20 cellular contexts compared by ENCODE assay signal in genomic region chr12:92425152-92425551, GRCh38.
"Had no signal": no experiment of that assay in that cellular context is flagged by ENCODE, and none has a peak within 500 bp of the region (broad histone marks: within the 10 kb centered on the region; RNA-seq: fewer than 3 reads in every experiment).

No MANE protein-coding gene starts in this region.

- H3K27me3 Mint-ChIP-seq: activated CD4-positive, alpha-beta T cell treated with anti-CD3 and anti-CD28 coated beads, Interleukin-2, amount 10 ng/mL, durations not matched to agents 7 days and 5 days; activated naive CD8-positive, alpha-beta T cell treated with anti-CD3 and anti-CD28 coated beads, Interleukin-2, amount 50 U/mL, for 24 hours; activated T-cell treated with anti-CD3 and anti-CD28 coated beads, Interleukin-2, amount 50 U/mL, for 24 hours; stimulated activated naive CD8-positive, alpha-beta T cell treated with anti-CD3 and anti-CD28 coated beads, Interleukin-15, Interleukin-2, amounts not matched to agents 100 ng/mL and 50 ng/mL, for 24 hours had no signal

- H3K27ac ChIP-seq: foreskin keratinocyte, left ventricle myocardium inferior, neutrophil, ovary, prostate gland had no signal

- DNase-seq: activated CD4-positive, alpha-beta T cell treated with anti-CD3 and anti-CD28 coated beads, Interleukin-2, amount 10 ng/mL, durations not matched to agents 7 days and 5 days; activated CD4-positive, CD25-positive, alpha-beta regulatory T cell treated with anti-CD3 and anti-CD28 coated beads, Interleukin-2, amount 50 U/mL, for 72 hours; activated naive CD4-positive, alpha-beta T cell; activated naive CD8-positive, alpha-beta T cell treated with anti-CD3 and anti-CD28 coated beads, Interleukin-2, amount 50 U/mL, for 24 hours; activated T-cell treated with anti-CD3 and anti-CD28 coated beads, Interleukin-2, amount 50 U/mL, for 24 hours; effector CD4-positive, alpha-beta T cell; foreskin keratinocyte; kidney glomerular epithelial cell; left ventricle myocardium inferior; natural killer cell; ovary; spleen; stimulated activated CD4-positive, alpha-beta T cell treated with anti-CD3 and anti-CD28 coated beads, Interleukin-4, amount 100 ng/mL, for 24 hours; substantia nigra; tibial artery had no signal

- ATAC-seq: activated naive CD8-positive, alpha-beta T cell treated with anti-CD3 and anti-CD28 coated beads, Interleukin-2, amount 50 U/mL, for 24 hours; foreskin keratinocyte; natural killer cell had no signal

- H3K27me3 ChIP-seq: foreskin keratinocyte, neutrophil, ovary, spleen, tibial artery had no signal

- H3K4me1 ChIP-seq: foreskin keratinocyte, prostate gland had no signal

- H3K36me3 ChIP-seq: left ventricle myocardium inferior, neutrophil, ovary, prostate gland, spleen, tibial artery had no signal

- H3K4me3 Mint-ChIP-seq: activated CD4-positive, alpha-beta T cell treated with anti-CD3 and anti-CD28 coated beads, Interleukin-2, amount 10 ng/mL, durations not matched to agents 7 days and 5 days; activated naive CD8-positive, alpha-beta T cell treated with anti-CD3 and anti-CD28 coated beads, Interleukin-2, amount 50 U/mL, for 24 hours; activated T-cell treated with anti-CD3 and anti-CD28 coated beads, Interleukin-2, amount 50 U/mL, for 24 hours; dendritic cell treated with granulocyte-macrophage colony-stimulating factor and Interleukin-4, amounts not matched to agents 40 ng/mL and 50 ng/mL, for 4 days; natural killer cell; stimulated activated naive CD8-positive, alpha-beta T cell treated with anti-CD3 and anti-CD28 coated beads, Interleukin-15, Interleukin-2, amounts not matched to agents 100 ng/mL and 50 ng/mL, for 24 hours had no signal

- H3K36me3 Mint-ChIP-seq: natural killer cell had no signal

- H3K4me3 ChIP-seq: left ventricle myocardium inferior, ovary, prostate gland, spleen, tibial artery had no signal

- H3K9me3 Mint-ChIP-seq: activated T-cell treated with anti-CD3 and anti-CD28 coated beads, Interleukin-2, amount 50 U/mL, for 24 hours; dendritic cell treated with granulocyte-macrophage colony-stimulating factor and Interleukin-4, amounts not matched to agents 40 ng/mL and 50 ng/mL, for 4 days had no signal

- H3K27ac Mint-ChIP-seq: activated CD4-positive, alpha-beta T cell treated with anti-CD3 and anti-CD28 coated beads, Interleukin-2, amount 10 ng/mL, durations not matched to agents 7 days and 5 days; activated naive CD8-positive, alpha-beta T cell treated with anti-CD3 and anti-CD28 coated beads, Interleukin-2, amount 50 U/mL, for 24 hours; activated T-cell treated with anti-CD3 and anti-CD28 coated beads, Interleukin-2, amount 50 U/mL, for 24 hours; activated T-helper 2 cell treated with anti-CD3 and anti-CD28 coated beads, Interferon-gamma antibody, Interleukin-2, Interleukin-4, amounts not matched to agents 10 μg/mL and 5 μg/mL and 100 μg/mL, durations not matched to agents 14 hours and 24 hours and 36 hours; dendritic cell treated with granulocyte-macrophage colony-stimulating factor and Interleukin-4, amounts not matched to agents 40 ng/mL and 50 ng/mL, for 4 days; natural killer cell; stimulated activated naive CD8-positive, alpha-beta T cell treated with anti-CD3 and anti-CD28 coated beads, Interleukin-15, Interleukin-2, amounts not matched to agents 100 ng/mL and 50 ng/mL, for 24 hours had no signal

- H3K9me3 ChIP-seq: left ventricle myocardium inferior, neutrophil, ovary, prostate gland, spleen, tibial artery had no signal
